In genomic region chr1:171717080-171717479, GRCh38 we compare ENCODE assay signal across 18 cellular contexts. TPM values are rescaled to one million over a fixed set of nuclear protein-coding genes. Genes with fewer than 3 reads are reported as not detected.
A peak's percentile ranks its signal among the peaks of the same experiment; 100 is the strongest.
DNase-seq lines count a peak whose midpoint lies in the region; FAIRE-seq and TF ChIP-seq lines count a peak whose summit lies in the region.
"Had no signal": no experiment of that assay in that cellular context is flagged by ENCODE, and none has a peak within 500 bp of the region (broad histone marks: within the 10 kb centered on the region; RNA-seq: fewer than 3 reads in every experiment).

No MANE protein-coding gene starts in this region.

- WGBS in small intestine, 3 donors, result 91 to 100% (median 91%) methylated on average over 1 of the region's 1 CpG

- no peak for FAIRE-seq in small intestine (lab: Jason Lieb, UNC)
- FAIRE-seq: endometrium, urothelium cell line had no signal

- H3K9me3 ChIP-seq in adipocyte (ENCODE audit: control insufficient read depth, low read length) (no peaks in the 10 kb centered on the region), skeletal muscle tissue (ENCODE audit: control insufficient read depth in 3 of 3, low read length in 3 of 3) (no peaks in the 10 kb centered on the region), small intestine (ENCODE audit: control insufficient read depth, low read depth) (no peaks in the 10 kb centered on the region)
- H3K9me3 ChIP-seq: right lobe of liver had no signal

- peak; percentile 4 for DNase-seq in HCEC 1CT
- peak; percentile 19 for DNase-seq in adipocyte (ENCODE audit: low read depth)
- DNase-seq in foreskin fibroblast, result peak; percentile 65 to 81
- no peak for DNase-seq in CD1c-positive myeloid dendritic cell (ENCODE audit: extremely low spot score)
- no peak for DNase-seq in anterior cingulate cortex (lab: John Stamatoyannopoulos, UW)
- DNase-seq in small intestine, result no peak
- DNase-seq: DMS153; glutamatergic neuron; immature natural killer cell; naive B cell; NCI-H1417 treated with DMSO at 0.1 percent for 48 hours; NCI-H69; right lobe of liver; stimulated activated CD4-positive, alpha-beta T cell treated with anti-CD3 and anti-CD28 coated beads, Interleukin-2, amount 100 ng/mL, for 24 hours had no signal

- H3K36me3 ChIP-seq in adipocyte (ENCODE audit: control insufficient read depth, insufficient read depth, low read length, severe bottlenecking), result peaks cover 14% of the 10 kb centered on the region
- H3K36me3 ChIP-seq in skeletal muscle tissue (ENCODE audit: control insufficient read depth in 3 of 3, insufficient read depth in 3 of 3, low read length in 3 of 3), result peaks cover 0 to 7% (median 0%) of the 10 kb centered on the region in 3 donors
- H3K36me3 ChIP-seq in small intestine (ENCODE audit: control insufficient read depth in 2 of 2, insufficient read depth in 2 of 2, low read length in 2 of 2), result no peaks in the 10 kb centered on the region

- no peak overlapping the region for H3K4me3 ChIP-seq in adipocyte (ENCODE audit: low read length)
- H3K4me3 ChIP-seq in foreskin fibroblast (ENCODE audit: low read depth in 1 of 2, low read length in 2 of 2), result no peak overlapping the region
- no peak overlapping the region for H3K4me3 ChIP-seq in skeletal muscle tissue (ENCODE audit: low read length in 3 of 3)
- H3K4me3 ChIP-seq in small intestine (ENCODE audit: low read depth in 1 of 2, low read length in 2 of 2), result no peak overlapping the region
- H3K4me3 ChIP-seq: lung, right lobe of liver had no signal

- peak overlapping the region; percentile 45 for H3K27ac ChIP-seq in skeletal muscle tissue (ENCODE audit: low read depth, low read length)
- H3K27ac ChIP-seq in small intestine (ENCODE audit: low read depth in 1 of 2, low read length in 1 of 2), result no peak overlapping the region
- H3K27ac ChIP-seq: right lobe of liver had no signal

- H3K9ac ChIP-seq in adipocyte (ENCODE audit: low read length) (no peak overlapping the region), skeletal muscle tissue (ENCODE audit: low read depth in 1 of 3, low read length in 3 of 3) (peak overlapping the region in 1 of 3 donors; percentile 43)

- H3K4me1 ChIP-seq in adipocyte (ENCODE audit: control insufficient read depth, insufficient read depth, low read length) (peaks cover 25% of the 10 kb centered on the region), skeletal muscle tissue (ENCODE audit: control insufficient read depth in 3 of 3, insufficient read depth in 3 of 3, low read length in 3 of 3) (peaks cover 7 to 14% (median 9%) of the 10 kb centered on the region in 3 donors), small intestine (ENCODE audit: control insufficient read depth in 2 of 2, insufficient read depth in 1 of 2, low read depth in 1 of 2, low read length in 1 of 2) (peaks cover 0 to 2% of the 10 kb centered on the region in 2 donors)
- H3K4me1 ChIP-seq: right lobe of liver had no signal

- TF ChIP-seq CTCF in foreskin fibroblast (IDR thresholded peaks at IDR 0.05; ENCODE audit: low read depth, low read length), result no peak

- no peaks in the 10 kb centered on the region for H3K27me3 ChIP-seq in adipocyte (replicated peaks; ENCODE audit: control insufficient read depth, insufficient read depth, low read length)
- H3K27me3 ChIP-seq in skeletal muscle tissue (ENCODE audit: control insufficient read depth in 3 of 3, insufficient read depth in 3 of 3, low read length in 3 of 3), result no peaks in the 10 kb centered on the region
- H3K27me3 ChIP-seq in small intestine (ENCODE audit: control insufficient read depth in 2 of 2, insufficient read depth in 2 of 2, low read length in 2 of 2), result no peaks in the 10 kb centered on the region
- H3K27me3 ChIP-seq: right lobe of liver had no signal

RNA-seq across cellular contexts. Expression of gene VAMP4, which starts 24.8 kb away (rescaled TPM):
- 3.7 TPM for total RNA-seq in skeletal muscle tissue
- polyA plus RNA-seq in small intestine, result 1 to 10 TPM; 5.2 to 9.7 (median 8.1) TPM

Comparison
In these comparisons a context has a peak if more than half of its experiments do, and no peak if none do; other contexts are left out.
1. DNase-seq: peak in HCEC 1CT (single experiment), adipocyte (single experiment) and foreskin fibroblast (2 of 2); none in CD1c-positive myeloid dendritic cell (single experiment), anterior cingulate cortex (0 of 58) and small intestine (single experiment).